In genomic region chr1:16884487-16884886, GRCh38 we compare ENCODE assay signal across 4 cellular contexts. TPM values are rescaled to one million over a fixed set of nuclear protein-coding genes. Genes with fewer than 3 reads are reported as not detected.
"Had no signal": no experiment of that assay in that cellular context is flagged by ENCODE, and none has a peak within 500 bp of the region (broad histone marks: within the 10 kb centered on the region; RNA-seq: fewer than 3 reads in every experiment).

No MANE protein-coding gene starts in this region.

RNA-seq across cellular contexts. Expression of gene RNU1-2, which starts 11.3 kb away (rescaled TPM):
- polyA plus RNA-seq: adipose tissue, adrenal gland, aorta, cardiac muscle cell had no signal
